ENCODE assay signal across 21 cellular contexts in the genomic region with DNA sequence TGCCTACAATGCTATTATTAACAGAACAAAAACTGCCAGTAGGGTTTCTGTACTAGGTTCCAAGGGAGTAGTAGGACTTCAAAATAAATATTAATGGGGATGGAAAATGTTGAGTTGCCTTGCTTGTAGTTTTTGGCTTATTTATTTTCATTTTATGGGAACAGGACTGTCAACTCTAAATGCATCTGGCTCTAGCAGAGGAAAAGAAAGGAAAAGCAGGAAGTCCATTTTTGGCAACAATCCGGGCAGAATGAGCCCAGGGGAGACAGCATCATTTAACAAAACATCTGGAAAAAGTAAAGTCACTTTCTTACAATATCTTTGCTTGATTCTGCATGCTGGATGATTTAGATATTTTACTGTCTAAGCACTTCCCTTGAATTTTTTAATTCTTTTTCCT.
A peak's percentile ranks its signal among the peaks of the same experiment; 100 is the strongest.
DNase-seq lines count a peak whose midpoint lies in the region; FAIRE-seq and TF ChIP-seq lines count a peak whose summit lies in the region.
"Had no signal": no experiment of that assay in that cellular context is flagged by ENCODE, and none has a peak within 500 bp of the region (broad histone marks: within the 10 kb centered on the region; RNA-seq: fewer than 3 reads in every experiment).

No MANE protein-coding gene starts in this region.

- no peak for TF ChIP-seq EP300 in tibial nerve (IDR thresholded peaks at IDR 0.05)

- no peak overlapping the region for H2AFZ ChIP-seq in endothelial cell of umbilical vein (ENCODE audit: low read depth, low read length)
- H2AFZ ChIP-seq: parathyroid adenoma had no signal

- POLR2A ChIA-PET in endothelial cell of umbilical vein (lab: Charles Lee) = no interaction called here

- CTCF ChIA-PET in endothelial cell of umbilical vein (lab: Charles Lee) = no interaction called here

- no peaks in the 10 kb centered on the region for H3K79me2 ChIP-seq in endothelial cell of umbilical vein (ENCODE audit: control insufficient read depth, insufficient read depth, low read length)
- H3K79me2 ChIP-seq: parathyroid adenoma had no signal

- dilution Hi-C loops in endothelial cell of umbilical vein (cut with MboI; ENCODE audit: extremely low pct_ligation_motif_present, low sequenced_read_pairs) = no loop called here

- H3K27ac ChIP-seq in endothelial cell of umbilical vein (ENCODE audit: insufficient read depth, low read depth, low read length) (no peak overlapping the region), tibial nerve (peak overlapping the region in 1 of 4 donors; percentile 3)

- no TSS peak for BruUV-seq in endothelial cell of umbilical vein (replicated peaks; lab: Mats Ljungman, UMichigan)

- H3K36me3 ChIP-seq in endothelial cell of umbilical vein (ENCODE audit: control insufficient read depth in 2 of 2, extremely low read depth in 1 of 2, insufficient read depth in 2 of 2, low read length in 2 of 2) (no peaks in the 10 kb centered on the region), tibial nerve (peaks cover 0 to 25% (median 0%) of the 10 kb centered on the region in 3 donors)

- H3K4me2 ChIP-seq in endothelial cell of umbilical vein (ENCODE audit: insufficient read depth, low read length) = no peak overlapping the region

- 10 to 20% methylated on average over 1 of the region's 1 CpG for WGBS in tibial nerve, 2 donors

- H4K20me1 ChIP-seq in endothelial cell of umbilical vein (replicated peaks; ENCODE audit: control insufficient read depth, extremely low read depth, insufficient read depth, low read length) = no peaks in the 10 kb centered on the region

- H3K27me3 ChIP-seq in endothelial cell of umbilical vein (ENCODE audit: control insufficient read depth in 2 of 2, insufficient read depth in 2 of 2, low read length in 2 of 2) = no peaks in the 10 kb centered on the region
- H3K27me3 ChIP-seq in tibial nerve = no peaks in the 10 kb centered on the region
- H3K27me3 ChIP-seq: thyroid gland had no signal

- DNase-seq in RPMI7951 (ENCODE audit: low read depth) (peak; percentile 11), endothelial cell of umbilical vein (ENCODE audit: low read depth, low spot score) (peak; percentile 44), hepatic stellate cell (ENCODE audit: low spot score) (peak; percentile 11), tibial nerve (ENCODE audit: low spot score in 2 of 2) (peak; percentile 26 to 52), NCI-H1105 treated with DMSO at 0.1 percent for 48 hours (lab: John Stamatoyannopoulos, UW) (no peak), GDM1 (lab: John Stamatoyannopoulos, UW) (no peak), GM19239 (ENCODE audit: insufficient read length, low spot score) (no peak)
- DNase-seq: activated CD4-positive, alpha-beta T cell treated with anti-CD3 and anti-CD28 coated beads for 4 hours; activated CD8-positive, alpha-beta memory T cell treated with anti-CD3 and anti-CD28 coated beads, Interleukin-2, amount 10 ng/mL, durations not matched to agents 7 days and 5 days; cortex of kidney; kidney glomerular epithelial cell; natural killer cell; NCI-H510A treated with DMSO at 0.1 percent for 48 hours; NK-92 treated with Interleukin-12 subunit alpha and Interleukin-12 subunit beta, amount 100 ng/mL, for 24 hours; stimulated activated CD4-positive, alpha-beta T cell treated with anti-CD3 and anti-CD28 coated beads, Interleukin-2, amount 100 ng/mL, for 24 hours; stimulated activated naive B cell treated with anti-CD40 and anti-IgM and Interleukin-4, amounts not matched to agents 10 μg/mL and 1 μg/mL and 100 μg/mL, for 72 hours; SW 1271 had no signal

- H3K4me1 ChIP-seq in endothelial cell of umbilical vein (ENCODE audit: control insufficient read depth, extremely low read depth, insufficient read depth, low read length) = no peaks in the 10 kb centered on the region
- H3K4me1 ChIP-seq in tibial nerve = peaks cover 0 to 21% (median 5%) of the 10 kb centered on the region in 4 donors
- H3K4me1 ChIP-seq: parathyroid adenoma, thyroid gland had no signal

- H3K4me3 ChIP-seq in endothelial cell of umbilical vein (replicated peaks in 1 of 3; ENCODE audit: insufficient read depth in 1 of 3, low read depth in 1 of 3, low read length in 3 of 3) = no peak overlapping the region
- no peak overlapping the region for H3K4me3 ChIP-seq in tibial nerve
- H3K4me3 ChIP-seq: thyroid gland had no signal

- H3K9me1 ChIP-seq in endothelial cell of umbilical vein (replicated peaks; ENCODE audit: control insufficient read depth, extremely low read depth, insufficient read depth, low read length) = no peaks in the 10 kb centered on the region

- FAIRE-seq in endothelial cell of umbilical vein (lab: Jason Lieb, UNC) (no peak), GM19239 (lab: Jason Lieb, UNC) (no peak)
- FAIRE-seq: frontal cortex, HepG2 had no signal

- TF ChIP-seq CTCF in endothelial cell of umbilical vein (IDR thresholded peaks at IDR 0.05; ENCODE audit: extremely low read depth in 1 of 2, insufficient read depth in 1 of 2, low read depth in 1 of 2, low read length in 2 of 2) (no peak), tibial nerve (IDR thresholded peaks at IDR 0.05) (no peak)

- no peak for TF ChIP-seq POLR2A in endothelial cell of umbilical vein (IDR thresholded peaks at IDR 0.05; ENCODE audit: low read depth, low read length)
- no peak for TF ChIP-seq POLR2A in tibial nerve (IDR thresholded peaks at IDR 0.05)

- H3K9me3 ChIP-seq in endothelial cell of umbilical vein (replicated peaks; ENCODE audit: control insufficient read depth, insufficient read depth, low read length) = no peaks in the 10 kb centered on the region
- no peaks in the 10 kb centered on the region for H3K9me3 ChIP-seq in tibial nerve
- H3K9me3 ChIP-seq: thyroid gland had no signal

- intact Hi-C loops in endothelial cell of umbilical vein (cut with micrococcal nuclease) = loop anchor here (2.0 kb wide), 1 partner anchor 13 kb away; no protein-coding TSS in a partner anchor

- no peak overlapping the region for H3K9ac ChIP-seq in endothelial cell of umbilical vein (replicated peaks; ENCODE audit: extremely low read depth, insufficient read depth, low read length)
- H3K9ac ChIP-seq: parathyroid adenoma had no signal

TF ChIP-seq in endothelial cell of umbilical vein, 7 proteins besides CTCF, POLR2A, EP300 and RAD21:
- TF ChIP-seq FOS (IDR thresholded peaks at IDR 0.05; ENCODE audit: borderline replicate concordance, insufficient read depth, low read length) = no peak
- TF ChIP-seq GATA2 (IDR thresholded peaks at IDR 0.05; ENCODE audit: insufficient read depth, insufficient read length, low read depth, low read length) = no peak
- no peak for TF ChIP-seq EZH2 (IDR thresholded peaks at IDR 0.05; ENCODE audit: borderline replicate concordance, low read depth, low read length, severe bottlenecking)
TF ChIP-seq in endothelial cell of umbilical vein: peak in this region for 0.

Comparison
In these comparisons a context has a peak if more than half of its experiments do, and no peak if none do; other contexts are left out.
1. DNase-seq: peak in RPMI7951 (single experiment), endothelial cell of umbilical vein (single experiment), hepatic stellate cell (single experiment) and tibial nerve (2 of 2); none in NCI-H1105 treated with DMSO at 0.1 percent for 48 hours (single experiment), GDM1 (single experiment) and GM19239 (single experiment).